8 cellular contexts compared by ENCODE assay signal in the genomic region with DNA sequence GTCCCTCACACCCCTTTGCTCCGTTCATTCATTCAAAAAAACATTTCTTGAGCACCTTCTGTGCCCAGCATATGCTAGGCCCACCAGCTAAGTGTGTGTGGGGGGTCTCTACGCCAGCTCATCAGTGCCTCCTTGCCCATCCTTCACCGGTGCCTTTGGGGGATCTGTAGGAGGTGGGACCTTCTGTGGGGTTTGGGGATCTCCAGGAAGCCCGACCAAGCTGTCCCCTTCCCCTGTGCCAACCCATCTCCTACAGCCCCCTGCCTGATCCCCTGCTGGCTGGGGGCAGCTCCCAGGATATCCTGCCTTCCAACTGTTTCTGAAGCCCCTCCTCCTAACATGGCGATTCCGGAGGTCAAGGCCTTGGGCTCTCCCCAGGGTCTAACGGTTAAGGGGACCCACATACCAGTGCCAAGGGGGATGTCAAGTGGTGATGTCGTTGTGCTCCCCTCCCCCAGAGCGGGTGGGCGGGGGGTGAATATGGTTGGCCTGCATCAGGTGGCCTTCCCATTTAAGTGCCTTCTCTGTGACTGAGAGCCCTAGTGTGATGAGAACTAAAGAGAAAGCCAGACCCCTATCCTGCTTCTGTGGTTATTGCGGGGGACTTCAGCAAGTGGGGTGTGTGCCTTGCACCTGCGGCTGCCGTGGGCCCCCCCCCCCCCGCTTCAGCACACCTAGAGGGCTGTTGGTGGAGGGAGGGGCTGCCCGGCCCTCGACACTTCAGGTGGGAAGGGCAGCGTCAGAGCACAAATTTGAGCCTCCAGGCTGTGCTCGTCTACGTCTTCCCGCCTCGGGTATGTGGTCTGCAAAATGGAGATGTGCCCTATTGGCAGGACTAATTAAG. TPM values are rescaled to one million over a fixed set of nuclear protein-coding genes. Genes with fewer than 3 reads are reported as not detected.
DNase-seq lines count a peak whose midpoint lies in the region; ATAC-seq, FAIRE-seq and TF ChIP-seq lines count a peak whose summit lies in the region.

No MANE protein-coding gene starts in this region.

- H3K36me3 ChIP-seq in SU-DHL-6 (ENCODE audit: low read length) (no peaks in the 10 kb centered on the region), fibroblast of lung (ENCODE audit: control insufficient read depth, insufficient read depth, low read length) (peaks cover 19% of the 10 kb centered on the region)

- no peak for TF ChIP-seq POLR2A in GM12891 (IDR thresholded peaks at IDR 0.05; ENCODE audit: low read depth, low read length)

- no peaks in the 10 kb centered on the region for H3K9me3 ChIP-seq in SU-DHL-6 (ENCODE audit: insufficient read depth, low read length)
- no peaks in the 10 kb centered on the region for H3K9me3 ChIP-seq in fibroblast of lung (ENCODE audit: control insufficient read depth, insufficient read depth, low read depth, low read length)

- H3K27ac ChIP-seq in SU-DHL-6 (ENCODE audit: low read depth, low read length) (peak overlapping the region; percentile 58), fibroblast of lung (ENCODE audit: insufficient read depth, low read length) (peak overlapping the region; percentile 46)

- peak; percentile 11 for ATAC-seq in HG02678 (IDR thresholded peaks at IDR 0.05; ENCODE audit: unreplicated experiment)
- no peak for ATAC-seq in GM18870 (IDR thresholded peaks at IDR 0.05; ENCODE audit: unreplicated experiment)

- peaks cover 24% of the 10 kb centered on the region for H3K4me1 ChIP-seq in fibroblast of lung (ENCODE audit: control insufficient read depth, extremely low read depth, insufficient read depth, low read length)

- H3K9me2 ChIP-seq in SU-DHL-6 (replicated peaks; ENCODE audit: insufficient read depth, low read length) = no peaks in the 10 kb centered on the region

- no peaks in the 10 kb centered on the region for H3K27me3 ChIP-seq in SU-DHL-6 (ENCODE audit: low read length)
- H3K27me3 ChIP-seq in fibroblast of lung (ENCODE audit: control insufficient read depth, insufficient read depth, low read length) = no peaks in the 10 kb centered on the region

- DNase-seq in GM12891 (ENCODE audit: insufficient read length, low spot score) (peak; percentile 44), fibroblast of lung (ENCODE audit: low read depth in 2 of 2) (no peak), pons (ENCODE audit: low spot score) (peak; percentile 26), cortex of kidney (lab: John Stamatoyannopoulos, UW) (no peak), KBM-7 (no peak)

- H2AFZ ChIP-seq in SU-DHL-6 (ENCODE audit: low read depth, low read length, severe bottlenecking) (peak overlapping the region; percentile 57), fibroblast of lung (ENCODE audit: low read length) (no peak overlapping the region)

- peak overlapping the region; percentile 55 for H3K4me3 ChIP-seq in SU-DHL-6 (ENCODE audit: insufficient read depth, low read length, poor library complexity, severe bottlenecking)
- peak overlapping the region; percentile 3 to 44 (median 14) for H3K4me3 ChIP-seq in fibroblast of lung (replicated peaks in 1 of 4; ENCODE audit: control extremely low read depth in 1 of 4, insufficient read depth in 1 of 4, low read depth in 3 of 4, low read length in 4 of 4)

- FAIRE-seq in GM12891 (lab: Jason Lieb, UNC) = no peak

- TF ChIP-seq CTCF in SU-DHL-6 (IDR thresholded peaks at IDR 0.05; ENCODE audit: insufficient read depth, low read length, poor library complexity, severe bottlenecking) = no peak
- no peak for TF ChIP-seq CTCF in fibroblast of lung (conservative IDR thresholded peaks at IDR 0.05 in 1 of 2, IDR thresholded peaks at IDR 0.05 in 1 of 2; ENCODE audit: low read depth in 1 of 2, low read length in 2 of 2)

- H3K9ac ChIP-seq in SU-DHL-6 (ENCODE audit: low read length) (peak overlapping the region; percentile 54), fibroblast of lung (ENCODE audit: insufficient read depth, low read length) (peak overlapping the region; percentile 36)

- H4K20me1 ChIP-seq in SU-DHL-6 (ENCODE audit: low read depth, low read length) = no peaks in the 10 kb centered on the region
- no peaks in the 10 kb centered on the region for H4K20me1 ChIP-seq in fibroblast of lung (ENCODE audit: control insufficient read depth, extremely low read depth, insufficient read depth, low read length)

- in situ Hi-C loops in KBM-7 (cut with MboI; ENCODE audit: low pct_unique_long_range_greater_than_20kb, low sequenced_read_pairs) = no loop called here

- H3K4me2 ChIP-seq in SU-DHL-6 (ENCODE audit: low read depth, low read length, poor library complexity, severe bottlenecking) (peak overlapping the region; percentile 86), fibroblast of lung (ENCODE audit: extremely low read depth, insufficient read depth, low read length) (peak overlapping the region; percentile 64)

- H3F3A ChIP-seq in SU-DHL-6 (ENCODE audit: insufficient read depth) = peaks cover 14% of the 10 kb centered on the region

- H3K79me2 ChIP-seq in SU-DHL-6 (ENCODE audit: insufficient read depth, low read length) = peaks cover 6% of the 10 kb centered on the region; the same call in 1 of the 2 replicates
- peaks cover 23% of the 10 kb centered on the region for H3K79me2 ChIP-seq in fibroblast of lung (ENCODE audit: control insufficient read depth, insufficient read depth, low read length)

TF ChIP-seq in GM12891, 5 proteins besides CTCF, POLR2A, EP300 and RAD21:
- TF ChIP-seq TAF1 (IDR thresholded peaks at IDR 0.05; ENCODE audit: low read depth, low read length) (no peak), PAX5 (IDR thresholded peaks at IDR 0.05; ENCODE audit: insufficient read depth, low read length, severe bottlenecking) (no peak), POLR2AphosphoS5 (IDR thresholded peaks at IDR 0.05; ENCODE audit: low read depth, low read length) (no peak), SPI1 (IDR thresholded peaks at IDR 0.05; ENCODE audit: low read depth, low read length) (no peak), POU2F2 (IDR thresholded peaks at IDR 0.05; ENCODE audit: low read depth, low read length) (no peak)

RNA-seq across cellular contexts. Expression of gene CTDSP1, which starts 5.9 kb away (rescaled TPM):
- 27.9 TPM for polyA plus RNA-seq in GM12891 (2012; ENCODE audit: low read depth, missing spikeins)
- 40.6 and 45.4 TPM in 2 replicates for total RNA-seq in fibroblast of lung
- polyA plus RNA-seq in fibroblast of lung = 69.6 and 71.6 TPM in 2 replicates
- polyA plus RNA-seq in fibroblast of lung (2012) = 70.4 and 72.5 TPM in 2 replicates
- polyA minus RNA-seq in fibroblast of lung (ENCODE audit: low replicate concordance) = 344 and 363 TPM in 2 replicates

RNA-seq across cellular contexts. Expression of gene VIL1, which starts 13.3 kb away (rescaled TPM):
- 0.28 TPM for polyA plus RNA-seq in GM12891 (2012; ENCODE audit: low read depth, missing spikeins)
- not detected in 2 replicates for total RNA-seq in fibroblast of lung
- not detected in 2 replicates for polyA plus RNA-seq in fibroblast of lung
- not detected in 2 replicates for polyA plus RNA-seq in fibroblast of lung (2012)
- not detected in 2 replicates for polyA minus RNA-seq in fibroblast of lung (ENCODE audit: low replicate concordance)

RNA-seq across cellular contexts. Expression of gene SLC11A1, which starts 23.5 kb away (rescaled TPM):
- polyA plus RNA-seq in GM12891 (2012; ENCODE audit: low read depth, missing spikeins) = 0.09 TPM
- total RNA-seq in fibroblast of lung = 0.17 and 0.26 TPM in 2 replicates
- polyA plus RNA-seq in fibroblast of lung = 0.02 and 0.03 TPM in 2 replicates
- 0.06 and 0.09 TPM in 2 replicates for polyA plus RNA-seq in fibroblast of lung (2012)
- polyA minus RNA-seq in fibroblast of lung (ENCODE audit: low replicate concordance) = not detected in 2 replicates

RNA-seq across cellular contexts. Expression of gene CATIP, which starts 48.9 kb away (rescaled TPM):
- not detected for polyA plus RNA-seq in GM12891 (2012; ENCODE audit: low read depth, missing spikeins)
- total RNA-seq in fibroblast of lung = under 0.01 and 0.17 TPM in 2 replicates
- not detected in 2 replicates for polyA plus RNA-seq in fibroblast of lung
- polyA plus RNA-seq in fibroblast of lung (2012) = not detected in 2 replicates
- polyA minus RNA-seq in fibroblast of lung (ENCODE audit: low replicate concordance) = not detected in 2 replicates

Comparison
In these comparisons a context has a peak if more than half of its experiments do, and no peak if none do; other contexts are left out.
1. DNase-seq: peak in GM12891 (single experiment) and pons (single experiment); none in fibroblast of lung (0 of 2), cortex of kidney (single experiment) and KBM-7 (single experiment).